Comparison of ENCODE assay signal across 14 cellular contexts in the genomic region with DNA sequence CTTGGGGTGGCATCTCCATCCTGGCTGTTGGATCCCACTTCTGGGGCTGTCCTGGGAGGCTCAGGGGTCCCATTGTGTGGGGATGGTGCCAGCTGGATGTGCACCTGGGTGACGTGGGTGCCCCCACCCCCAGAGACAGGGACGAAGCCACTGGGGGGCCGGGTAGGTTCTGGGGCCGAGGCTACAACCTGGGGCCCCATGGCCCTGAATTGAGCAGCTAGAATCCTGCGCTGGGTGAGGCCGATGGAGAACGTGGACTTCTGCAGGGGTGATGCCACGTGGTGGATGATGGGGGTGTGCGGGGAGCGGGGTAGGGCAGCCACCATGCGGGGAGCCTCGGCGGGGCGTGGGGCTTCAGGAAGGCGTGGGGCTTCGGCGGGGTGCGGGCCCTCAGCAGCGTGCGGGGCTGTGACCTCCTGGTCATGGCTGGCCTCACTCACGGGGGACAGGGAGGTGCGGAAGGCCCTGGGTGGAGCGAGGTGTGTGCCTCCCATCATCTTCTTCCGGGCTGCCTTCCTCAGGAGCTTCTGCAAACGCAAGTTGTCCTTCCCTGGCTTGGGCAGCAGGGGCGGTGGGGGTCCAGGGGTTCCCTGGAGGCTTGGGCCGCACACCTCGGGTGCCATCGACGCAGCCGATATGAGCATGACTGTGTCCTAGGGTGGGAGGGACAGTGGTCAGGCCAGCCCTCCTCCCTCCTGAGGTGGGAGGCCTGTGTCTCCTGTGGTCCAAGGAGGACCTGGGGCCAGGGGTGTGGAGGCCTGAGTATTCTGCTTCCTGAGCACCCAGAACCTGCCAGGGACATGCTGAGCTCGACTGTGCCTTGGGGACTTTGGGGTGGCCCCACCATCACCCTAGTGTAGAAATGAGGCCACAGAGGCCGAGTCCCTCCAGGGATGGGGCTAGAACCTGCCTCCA. TPM values are rescaled to one million over a fixed set of nuclear protein-coding genes. Genes with fewer than 3 reads are reported as not detected.
DNase-seq lines count a peak whose midpoint lies in the region; ATAC-seq and TF ChIP-seq lines count a peak whose summit lies in the region.
"Had no signal": no experiment of that assay in that cellular context is flagged by ENCODE, and none has a peak within 500 bp of the region (broad histone marks: within the 10 kb centered on the region; RNA-seq: fewer than 3 reads in every experiment).

No MANE protein-coding gene starts in this region.

- intact Hi-C loops in heart left ventricle (cut with DNase I) = loop anchor here in 2 of 10 donors (5.0 to 10.0 kb wide), 3 partner anchors 53 to 255 kb away; a partner anchor contains a TSS
- intact Hi-C loops in cardiac septum (cut with DNase I) = no loop called here
- intact Hi-C loops in vagina (cut with DNase I) = no loop called here

- TF ChIP-seq POLR2A in heart left ventricle (IDR thresholded peaks at IDR 0.05) = no peak
- TF ChIP-seq POLR2A in vagina (IDR thresholded peaks at IDR 0.05) = no peak

- peak overlapping the region in 2 of 12 donors; percentile 3 to 71 for H3K27ac ChIP-seq in heart left ventricle
- H3K27ac ChIP-seq in vagina = peak overlapping the region; percentile 8
- H3K27ac ChIP-seq: brain microvascular endothelial cell, C4-2B, epithelial cell of prostate had no signal

- H3K4me3 ChIP-seq in heart left ventricle (peak overlapping the region in 1 of 12 donors; percentile 16), mononuclear cell (ENCODE audit: low read length) (peak overlapping the region; percentile 6), vagina (no peak overlapping the region)

- ATAC-seq in heart left ventricle (peak in 3 of 4 donors; percentile 2 to 5 (median 3)), HG03108 (IDR thresholded peaks at IDR 0.05; ENCODE audit: unreplicated experiment) (no peak)

- DNase-seq in heart left ventricle (peak in 2 of 5 donors; percentile 22 to 52), cardiac septum (ENCODE audit: low spot score) (no peak), vagina (ENCODE audit: extremely low spot score in 2 of 2) (no peak), globus pallidus (ENCODE audit: low spot score) (no peak)
- peak; percentile 67 for DNase-seq in activated T-cell treated with anti-CD3 and anti-CD28 coated beads, Interleukin-2, amount 50 U/mL, for 24 hours
- DNase-seq in effector CD8-positive, alpha-beta T cell (lab: John Stamatoyannopoulos, UW) = no peak
- DNase-seq: brain microvascular endothelial cell, NCI-H1092 treated with DMSO at 0.1 percent for 48 hours, NCI-H774 had no signal

- peaks cover 8% of the 10 kb centered on the region for H3K36me3 Mint-ChIP-seq in activated T-cell treated with anti-CD3 and anti-CD28 coated beads, Interleukin-2, amount 50 U/mL, for 24 hours (ENCODE audit: low read depth)

- peaks cover 0 to 32% (median 0%) of the 10 kb centered on the region in 12 donors for H3K4me1 ChIP-seq in heart left ventricle
- peaks cover 47% of the 10 kb centered on the region for H3K4me1 ChIP-seq in mononuclear cell (ENCODE audit: insufficient read depth, low read length)
- H3K4me1 ChIP-seq in vagina = peaks cover 27% of the 10 kb centered on the region

- peak overlapping the region; percentile 75 for H3K4me3 Mint-ChIP-seq in activated T-cell treated with anti-CD3 and anti-CD28 coated beads, Interleukin-2, amount 50 U/mL, for 24 hours

- H3K9me3 ChIP-seq in heart left ventricle (no peaks in the 10 kb centered on the region), mononuclear cell (ENCODE audit: low read depth, low read length) (no peaks in the 10 kb centered on the region), vagina (no peaks in the 10 kb centered on the region)

- no peaks in the 10 kb centered on the region for H3K9me3 Mint-ChIP-seq in activated T-cell treated with anti-CD3 and anti-CD28 coated beads, Interleukin-2, amount 50 U/mL, for 24 hours

- WGBS in heart left ventricle, 4 donors = 87 to 96% (median 92%) methylated on average over 28 to 33 of the region's 33 CpGs

- H3K27ac Mint-ChIP-seq in activated T-cell treated with anti-CD3 and anti-CD28 coated beads, Interleukin-2, amount 50 U/mL, for 24 hours = peak overlapping the region; percentile 87

- no peaks in the 10 kb centered on the region for H3K27me3 Mint-ChIP-seq in activated T-cell treated with anti-CD3 and anti-CD28 coated beads, Interleukin-2, amount 50 U/mL, for 24 hours

- TF ChIP-seq CTCF in heart left ventricle (IDR thresholded peaks at IDR 0.05) (no peak), vagina (IDR thresholded peaks at IDR 0.05) (no peak)

- H3K27me3 ChIP-seq in heart left ventricle = no peaks in the 10 kb centered on the region
- no peaks in the 10 kb centered on the region for H3K27me3 ChIP-seq in mononuclear cell (ENCODE audit: insufficient read depth, low read length)
- H3K27me3 ChIP-seq in vagina = no peaks in the 10 kb centered on the region
- H3K27me3 ChIP-seq: brain microvascular endothelial cell had no signal

- H3K4me1 Mint-ChIP-seq in activated T-cell treated with anti-CD3 and anti-CD28 coated beads, Interleukin-2, amount 50 U/mL, for 24 hours (ENCODE audit: low read depth) = peaks cover 41% of the 10 kb centered on the region

- H3K36me3 ChIP-seq in heart left ventricle (peaks cover 0 to 45% (median 31%) of the 10 kb centered on the region in 9 donors), vagina (peaks cover 0 to 20% of the 10 kb centered on the region in 2 donors)
- H3K36me3 ChIP-seq: brain microvascular endothelial cell had no signal

RNA-seq across cellular contexts. Expression of a gene that starts 1.5 kb away (rescaled TPM):
- total RNA-seq in heart left ventricle = 1 to 10 TPM in 8 of 9 donors, under 1 TPM in 1; 0.81 to 5.1 (median 2.4) TPM
- 1 to 10 TPM in 1 of 2 donors, under 1 TPM in 1; 0.08 to 4.6 TPM for polyA plus RNA-seq in heart left ventricle
- 0.75 TPM for total RNA-seq in cardiac septum
- not detected for total RNA-seq in mononuclear cell
- total RNA-seq in vagina = not detected
- total RNA-seq: SK-MEL-5 had no signal

RNA-seq across cellular contexts. Expression of a gene that starts 29.3 kb away (rescaled TPM):
- total RNA-seq in heart left ventricle (10 to 100 TPM; 17.1 to 84.5 (median 49.0) TPM), cardiac septum (41.5 TPM), mononuclear cell (5.1 TPM), vagina (20.4 TPM)
- 10 to 100 TPM; 40.8 to 45.5 TPM for polyA plus RNA-seq in heart left ventricle
- total RNA-seq: SK-MEL-5 had no signal

RNA-seq across cellular contexts. Expression of a gene that starts 37.3 kb away (rescaled TPM):
- 10 to 100 TPM; 11.4 to 86.8 (median 16.4) TPM for total RNA-seq in heart left ventricle
- polyA plus RNA-seq in heart left ventricle = 10 to 100 TPM; 10.0 to 20.6 TPM
- 35.1 TPM for total RNA-seq in cardiac septum
- total RNA-seq in mononuclear cell = 357 TPM
- 32.7 TPM for total RNA-seq in vagina
- total RNA-seq: SK-MEL-5 had no signal

RNA-seq across cellular contexts. Expression of a gene that starts 51.4 kb away (rescaled TPM):
- total RNA-seq in heart left ventricle = 1 to 10 TPM in 1 of 9 donors, under 1 TPM in 1, not detected in 7; 0.72 to 3.3 TPM
- under 1 TPM in 1 of 2 donors, not detected in 1; 0.22 TPM for polyA plus RNA-seq in heart left ventricle
- 0.78 TPM for total RNA-seq in cardiac septum
- total RNA-seq in mononuclear cell = 8.6 TPM
- not detected for total RNA-seq in vagina
- total RNA-seq: SK-MEL-5 had no signal

RNA-seq across cellular contexts. Expression of a gene that starts 55.4 kb away (rescaled TPM):
- total RNA-seq in heart left ventricle (not detected), cardiac septum (not detected), mononuclear cell (not detected), vagina (1.2 TPM)
- under 1 TPM in 1 of 2 donors, not detected in 1; 0.08 TPM for polyA plus RNA-seq in heart left ventricle
- total RNA-seq: SK-MEL-5 had no signal
